ENCODE assay signal across 14 cellular contexts in the genomic region with DNA sequence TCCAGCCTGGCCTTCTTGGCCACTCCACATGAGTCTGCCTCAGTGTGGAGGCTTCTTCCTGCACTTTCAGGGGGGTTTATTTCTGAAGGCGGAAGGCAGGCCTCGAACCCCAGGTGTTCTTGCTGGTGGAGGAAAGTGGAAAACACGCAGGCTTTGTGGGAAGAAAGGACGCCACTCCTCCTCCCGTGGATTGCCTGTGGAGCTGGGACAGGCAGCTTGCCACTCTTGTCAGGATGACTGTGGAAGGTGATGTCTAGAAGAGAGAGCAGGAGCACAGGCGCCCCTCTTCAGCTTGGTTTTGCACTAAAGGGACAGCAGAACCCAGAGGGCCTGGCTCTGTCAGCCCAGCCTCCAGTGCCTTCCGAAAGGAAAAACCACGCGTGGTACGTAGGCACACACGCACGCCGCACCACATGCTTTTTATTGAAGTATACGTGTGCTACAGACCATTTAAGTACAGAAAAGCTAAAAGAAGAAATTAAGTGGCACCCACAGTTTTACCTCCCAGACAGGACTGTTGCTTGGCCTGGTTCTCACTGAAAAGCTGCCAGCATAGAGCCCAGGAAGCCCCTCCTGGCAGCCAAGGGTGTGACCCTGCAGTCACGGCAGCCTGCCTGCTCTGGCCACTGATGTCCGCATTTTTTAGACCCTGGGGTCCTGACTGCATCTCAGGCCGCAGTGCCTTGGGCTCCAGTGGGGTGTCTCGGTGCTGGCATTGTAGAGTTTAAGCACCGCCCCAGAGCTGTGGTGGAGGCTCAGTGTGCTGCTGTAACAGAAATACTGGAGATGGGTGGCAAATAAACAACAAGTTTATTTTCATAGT. TPM values are rescaled to one million over a fixed set of nuclear protein-coding genes. Genes with fewer than 3 reads are reported as not detected.
DNase-seq lines count a peak whose midpoint lies in the region; ATAC-seq and TF ChIP-seq lines count a peak whose summit lies in the region.
"Had no signal": no experiment of that assay in that cellular context is flagged by ENCODE, and none has a peak within 500 bp of the region (broad histone marks: within the 10 kb centered on the region; RNA-seq: fewer than 3 reads in every experiment).

No MANE protein-coding gene starts in this region.

- H3K27ac ChIP-seq in BLaER1 (peak overlapping the region; percentile 76), DND-41 (ENCODE audit: low read length) (0 out of 2 replicates have a peak overlapping the region, but pooled peaks have one; percentile 26)
- H3K27ac ChIP-seq: foreskin keratinocyte, GM23248 had no signal

- H3K27me3 ChIP-seq in BLaER1 (no peaks in the 10 kb centered on the region), DND-41 (ENCODE audit: insufficient read depth, low read length, poor library complexity) (no peaks in the 10 kb centered on the region), H7 (ENCODE audit: control insufficient read depth, insufficient read depth, low read length) (no peaks in the 10 kb centered on the region)
- H3K27me3 ChIP-seq: foreskin keratinocyte had no signal

- no peaks in the 10 kb centered on the region for H3K9me3 Mint-ChIP-seq in activated naive CD4-positive, alpha-beta T cell treated with anti-CD3 and anti-CD28 coated beads, Interleukin-2, amount 50 U/mL, for 72 hours
- H3K9me3 Mint-ChIP-seq in natural killer cell, result no peaks in the 10 kb centered on the region

- H3K4me3 ChIP-seq in BLaER1 (no peak overlapping the region), DND-41 (ENCODE audit: low read depth in 1 of 2, low read length in 2 of 2) (no peak overlapping the region), H7 (ENCODE audit: insufficient read depth, low read depth, low read length) (no peak overlapping the region)
- H3K4me3 ChIP-seq: GM23248 had no signal

- H3K4me2 ChIP-seq in BLaER1 (peak overlapping the region; percentile 93), DND-41 (ENCODE audit: insufficient read depth, low read length) (no peak overlapping the region)

- peaks cover 100% of the 10 kb centered on the region for H3K4me1 ChIP-seq in BLaER1
- peaks cover 47% of the 10 kb centered on the region for H3K4me1 ChIP-seq in DND-41 (ENCODE audit: insufficient read depth, low read length)

- H3K9ac ChIP-seq in BLaER1 (peak overlapping the region; percentile 69), DND-41 (ENCODE audit: low read depth, low read length) (no peak overlapping the region)
- H3K9ac ChIP-seq: GM23248 had no signal

- H3K79me2 ChIP-seq in DND-41 (ENCODE audit: insufficient read depth, low read length), result peaks cover 100% of the 10 kb centered on the region

- H4K20me1 ChIP-seq in BLaER1, result peaks cover 77% of the 10 kb centered on the region
- H4K20me1 ChIP-seq in DND-41 (ENCODE audit: insufficient read depth, low read length), result peaks cover 96% of the 10 kb centered on the region

- TF ChIP-seq CTCF in DND-41 (IDR thresholded peaks at IDR 0.05; ENCODE audit: borderline replicate concordance, extremely low read depth, low read length, poor library complexity, severe bottlenecking), result no peak
- TF ChIP-seq CTCF in natural killer cell (IDR thresholded peaks at IDR 0.05), result no peak

- intact Hi-C loops in natural killer cell (cut with micrococcal nuclease), result no loop called here

- H3K36me3 Mint-ChIP-seq in activated naive CD4-positive, alpha-beta T cell treated with anti-CD3 and anti-CD28 coated beads, Interleukin-2, amount 50 U/mL, for 72 hours, result peaks cover 10 to 56% of the 10 kb centered on the region in 2 donors
- H3K36me3 Mint-ChIP-seq in natural killer cell, result no peaks in the 10 kb centered on the region

- H3K9me3 ChIP-seq in BLaER1 (no peaks in the 10 kb centered on the region), DND-41 (ENCODE audit: insufficient read depth, low read length, severe bottlenecking) (no peaks in the 10 kb centered on the region)

- ATAC-seq in DND-41 (ENCODE audit: insufficient read depth, low read depth) (no peak), natural killer cell (no peak), GM21526 (IDR thresholded peaks at IDR 0.05; ENCODE audit: low FRiP score, unreplicated experiment) (no peak)
- no peak for ATAC-seq in activated naive CD4-positive, alpha-beta T cell treated with anti-CD3 and anti-CD28 coated beads, Interleukin-2, amount 50 U/mL, for 72 hours
- ATAC-seq: foreskin keratinocyte had no signal

- H3K36me3 ChIP-seq in BLaER1 (peaks cover 37% of the 10 kb centered on the region), DND-41 (ENCODE audit: insufficient read depth, low read length) (peaks cover 57% of the 10 kb centered on the region), H7 (replicated peaks; ENCODE audit: control insufficient read depth, insufficient read depth, low read length) (no peaks in the 10 kb centered on the region)

- H3K27me3 Mint-ChIP-seq in natural killer cell (ENCODE audit: low read depth in 2 of 2), result no peaks in the 10 kb centered on the region

- H3K4me3 Mint-ChIP-seq in natural killer cell, result peak overlapping the region; percentile 57

- H2AFZ ChIP-seq in DND-41 (ENCODE audit: low read depth, low read length), result no peak overlapping the region
- H2AFZ ChIP-seq: GM23248 had no signal

- peak overlapping the region; percentile 98 to 99 for H3K27ac Mint-ChIP-seq in activated naive CD4-positive, alpha-beta T cell treated with anti-CD3 and anti-CD28 coated beads, Interleukin-2, amount 50 U/mL, for 72 hours
- peak overlapping the region; percentile 88 to 96 for H3K27ac Mint-ChIP-seq in natural killer cell

- peaks cover 93 to 99% of the 10 kb centered on the region in 2 donors for H3K4me1 Mint-ChIP-seq in natural killer cell

- no peak for DNase-seq in DND-41
- DNase-seq in activated naive CD4-positive, alpha-beta T cell treated with anti-CD3 and anti-CD28 coated beads, Interleukin-2, amount 50 U/mL, for 72 hours (ENCODE audit: low spot score in 2 of 2), result no peak
- DNase-seq in natural killer cell, result no peak
- no peak for DNase-seq in putamen (ENCODE audit: low spot score)
- no peak for DNase-seq in AG08395 (ENCODE audit: low spot score)
- DNase-seq in H7, result no peak
- DNase-seq: foreskin keratinocyte, GM23248, IMR-90, NCI-H146, NCI-H526, T1000 had no signal

RNA-seq across cellular contexts. Expression of a gene that starts 21.6 kb away (rescaled TPM):
- total RNA-seq in activated naive CD4-positive, alpha-beta T cell treated with anti-CD3 and anti-CD28 coated beads, Interleukin-2, amount 50 U/mL, for 72 hours, result 100 to 1,000 TPM; 124 to 161 TPM
- total RNA-seq in natural killer cell, result 100 to 1,000 TPM; 277 to 328 (median 300) TPM
- 29.5 and 36.5 TPM in 2 replicates for total RNA-seq in H7 (2014; rRNA removed; shearing (Covaris generic))
